8 cellular contexts compared by ENCODE assay signal in genomic region chr17:35449371-35449931, GRCh38. TPM values are rescaled to one million over a fixed set of nuclear protein-coding genes. Genes with fewer than 3 reads are reported as not detected.
DNase-seq lines count a peak whose midpoint lies in the region; FAIRE-seq and TF ChIP-seq lines count a peak whose summit lies in the region.

No MANE protein-coding gene starts in this region.

- TF ChIP-seq CTCF in endothelial cell of umbilical vein (IDR thresholded peaks at IDR 0.05; ENCODE audit: extremely low read depth in 1 of 2, insufficient read depth in 1 of 2, low read depth in 1 of 2, low read length in 2 of 2): no peak
- no peak for TF ChIP-seq CTCF in neural crest cell (conservative IDR thresholded peaks at IDR 0.05)

- DNase-seq in EL (peak; percentile 8), endothelial cell of umbilical vein (ENCODE audit: low read depth, low spot score) (no peak), neural crest cell (ENCODE audit: low read depth, low spot score) (no peak), OCI-M1 (lab: John Stamatoyannopoulos, UW) (no peak), SKM-1 (lab: John Stamatoyannopoulos, UW; ENCODE audit: unreplicated experiment) (no peak), cortex of kidney (lab: John Stamatoyannopoulos, UW) (no peak), hypothalamus (lab: John Stamatoyannopoulos, UW) (no peak)

- H3K36me3 Mint-ChIP-seq in IgD-negative memory B cell (peaks cover 2% of the 10 kb centered on the region), neural crest cell (ENCODE audit: low read depth) (no peaks in the 10 kb centered on the region)

- dilution Hi-C loops in endothelial cell of umbilical vein (cut with MboI; ENCODE audit: extremely low pct_ligation_motif_present, low sequenced_read_pairs): no loop called here

- peaks cover 6% of the 10 kb centered on the region for H3K4me1 ChIP-seq in endothelial cell of umbilical vein (ENCODE audit: control insufficient read depth, extremely low read depth, insufficient read depth, low read length)

- peak overlapping the region; percentile 1 for H3K4me2 ChIP-seq in endothelial cell of umbilical vein (ENCODE audit: insufficient read depth, low read length)

- no peaks in the 10 kb centered on the region for H3K9me3 ChIP-seq in endothelial cell of umbilical vein (replicated peaks; ENCODE audit: control insufficient read depth, insufficient read depth, low read length)

- H3K79me2 ChIP-seq in endothelial cell of umbilical vein (ENCODE audit: control insufficient read depth, insufficient read depth, low read length): no peaks in the 10 kb centered on the region

- H3K4me3 Mint-ChIP-seq in IgD-negative memory B cell: peak overlapping the region; percentile 90 to 100 (median 96)
- H3K4me3 Mint-ChIP-seq in neural crest cell: peak overlapping the region; percentile 77

- no peaks in the 10 kb centered on the region for H3K27me3 Mint-ChIP-seq in IgD-negative memory B cell
- peaks cover 64% of the 10 kb centered on the region for H3K27me3 Mint-ChIP-seq in neural crest cell (ENCODE audit: low read depth)

- H3K9me3 Mint-ChIP-seq in IgD-negative memory B cell (no peaks in the 10 kb centered on the region), neural crest cell (no peaks in the 10 kb centered on the region)

- CTCF ChIA-PET in endothelial cell of umbilical vein (lab: Charles Lee): interaction anchor here (1.3 kb wide), 1 partner anchor 16 kb away, joined by 5 read pairs; no protein-coding TSS in a partner anchor

- H3K4me1 Mint-ChIP-seq in IgD-negative memory B cell (peaks cover 5 to 14% (median 8%) of the 10 kb centered on the region in 3 donors), neural crest cell (peaks cover 12% of the 10 kb centered on the region)

- H3K9me1 ChIP-seq in endothelial cell of umbilical vein (replicated peaks; ENCODE audit: control insufficient read depth, extremely low read depth, insufficient read depth, low read length): no peaks in the 10 kb centered on the region

- peak overlapping the region; percentile 23 for H2AFZ ChIP-seq in endothelial cell of umbilical vein (ENCODE audit: low read depth, low read length)

- no peak overlapping the region for H3K9ac ChIP-seq in endothelial cell of umbilical vein (replicated peaks; ENCODE audit: extremely low read depth, insufficient read depth, low read length)

- H3K36me3 ChIP-seq in endothelial cell of umbilical vein (ENCODE audit: control insufficient read depth in 2 of 2, extremely low read depth in 1 of 2, insufficient read depth in 2 of 2, low read length in 2 of 2): no peaks in the 10 kb centered on the region

- no peak overlapping the region for H3K4me3 ChIP-seq in endothelial cell of umbilical vein (replicated peaks in 1 of 3; ENCODE audit: insufficient read depth in 1 of 3, low read depth in 1 of 3, low read length in 3 of 3)

- POLR2A ChIA-PET in endothelial cell of umbilical vein (lab: Charles Lee): no interaction called here

- peaks cover 26 to 37% of the 10 kb centered on the region in 2 experiments for H3K27me3 ChIP-seq in endothelial cell of umbilical vein (ENCODE audit: control insufficient read depth in 2 of 2, insufficient read depth in 2 of 2, low read length in 2 of 2)

- H3K27ac Mint-ChIP-seq in IgD-negative memory B cell: peak overlapping the region; percentile 95 to 98 (median 97)
- no peak overlapping the region for H3K27ac Mint-ChIP-seq in neural crest cell (ENCODE audit: unreplicated experiment)

- no peak overlapping the region for H3K27ac ChIP-seq in endothelial cell of umbilical vein (ENCODE audit: insufficient read depth, low read depth, low read length)

- H4K20me1 ChIP-seq in endothelial cell of umbilical vein (replicated peaks; ENCODE audit: control insufficient read depth, extremely low read depth, insufficient read depth, low read length): no peaks in the 10 kb centered on the region

- intact Hi-C loops in endothelial cell of umbilical vein (cut with micrococcal nuclease): no loop called here

- no TSS peak for BruUV-seq in endothelial cell of umbilical vein (replicated peaks; lab: Mats Ljungman, UMichigan)

- TF ChIP-seq POLR2A in endothelial cell of umbilical vein (IDR thresholded peaks at IDR 0.05; ENCODE audit: low read depth, low read length): no peak

- peak; percentile 63 for FAIRE-seq in endothelial cell of umbilical vein (lab: Jason Lieb, UNC)

TF ChIP-seq in endothelial cell of umbilical vein, 7 proteins besides CTCF, POLR2A, EP300 and RAD21:
- TF ChIP-seq EZH2 (IDR thresholded peaks at IDR 0.05; ENCODE audit: borderline replicate concordance, low read depth, low read length, severe bottlenecking) (peak; percentile 71), MYC (IDR thresholded peaks at IDR 0.05; ENCODE audit: low read depth, low read length) (no peak)

RNA-seq across cellular contexts. Expression of gene SLFN13, which starts 0.9 kb away (rescaled TPM):
- polyA plus RNA-seq in IgD-negative memory B cell (7.1 TPM), endothelial cell of umbilical vein (1.8 and 2.3 TPM in 2 replicates)
- total RNA-seq in endothelial cell of umbilical vein (13.7 and 24.7 TPM in 2 replicates), neural crest cell (9.3 and 10.0 TPM in 2 replicates)
- 1.3 and 1.8 TPM in 2 replicates for polyA plus RNA-seq in endothelial cell of umbilical vein (2011; cell fraction: cytosol; rRNA removed)
- polyA plus RNA-seq in endothelial cell of umbilical vein (2011; cell fraction: nucleus; rRNA removed): 4.9 and 8.0 TPM in 2 replicates
- polyA plus RNA-seq in endothelial cell of umbilical vein (2012): 0.87 and 8.5 TPM in 2 replicates
- polyA minus RNA-seq in endothelial cell of umbilical vein: 10.4 and 13.7 TPM in 2 replicates
- polyA minus RNA-seq in endothelial cell of umbilical vein (2011; cell fraction: cytosol; rRNA and poly(A)+ RNA removed): 7.3 TPM
- 2.4 and 4.5 TPM in 2 replicates for polyA minus RNA-seq in endothelial cell of umbilical vein (2011; cell fraction: nucleus; rRNA and poly(A)+ RNA removed)

RNA-seq across cellular contexts. Expression of gene SLFN12, which starts 17.2 kb away (rescaled TPM):
- polyA plus RNA-seq in IgD-negative memory B cell: 2.4 TPM
- total RNA-seq in endothelial cell of umbilical vein: 29.9 and 42.6 TPM in 2 replicates
- polyA plus RNA-seq in endothelial cell of umbilical vein: 13.4 and 17.8 TPM in 2 replicates
- 15.3 and 17.7 TPM in 2 replicates for polyA plus RNA-seq in endothelial cell of umbilical vein (2011; cell fraction: cytosol; rRNA removed)
- 76.7 and 78.6 TPM in 2 replicates for polyA plus RNA-seq in endothelial cell of umbilical vein (2011; cell fraction: nucleus; rRNA removed)
- 28.1 and 42.4 TPM in 2 replicates for polyA plus RNA-seq in endothelial cell of umbilical vein (2012)
- polyA minus RNA-seq in endothelial cell of umbilical vein: 28.9 and 33.5 TPM in 2 replicates
- not detected for polyA minus RNA-seq in endothelial cell of umbilical vein (2011; cell fraction: cytosol; rRNA and poly(A)+ RNA removed)
- polyA minus RNA-seq in endothelial cell of umbilical vein (2011; cell fraction: nucleus; rRNA and poly(A)+ RNA removed): 47.1 and 58.4 TPM in 2 replicates
- total RNA-seq in neural crest cell: 15.1 and 17.5 TPM in 2 replicates
